Comparison of ENCODE assay signal across 2 cellular contexts in the genomic region with DNA sequence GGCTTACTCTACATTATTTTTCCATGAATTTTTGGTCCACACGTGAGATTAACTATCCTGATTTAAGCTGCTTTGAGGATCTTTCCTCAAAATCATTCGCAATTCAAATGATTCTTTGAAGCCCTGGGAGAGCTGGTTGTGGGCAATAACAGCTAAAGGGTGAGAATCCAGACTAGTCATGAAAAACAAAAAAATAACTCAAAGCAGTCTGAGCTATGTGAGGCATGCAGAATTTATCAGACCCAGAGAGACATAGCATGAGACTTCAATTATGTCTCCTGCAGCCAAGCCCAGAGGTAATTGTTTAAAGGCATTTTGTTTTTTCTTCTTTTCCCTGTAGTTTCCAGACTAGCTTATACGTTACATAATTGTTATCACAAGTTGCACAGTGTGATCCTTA.
TF ChIP-seq lines count a peak whose summit lies in the region.

No MANE protein-coding gene starts in this region.

TF ChIP-seq in SK-N-SH treated with all-trans-retinoic acid at 6 μM for 48 hours, 23 proteins besides CTCF, POLR2A, EP300 and RAD21 (continued from another document):
- TF ChIP-seq, protein P1, sequence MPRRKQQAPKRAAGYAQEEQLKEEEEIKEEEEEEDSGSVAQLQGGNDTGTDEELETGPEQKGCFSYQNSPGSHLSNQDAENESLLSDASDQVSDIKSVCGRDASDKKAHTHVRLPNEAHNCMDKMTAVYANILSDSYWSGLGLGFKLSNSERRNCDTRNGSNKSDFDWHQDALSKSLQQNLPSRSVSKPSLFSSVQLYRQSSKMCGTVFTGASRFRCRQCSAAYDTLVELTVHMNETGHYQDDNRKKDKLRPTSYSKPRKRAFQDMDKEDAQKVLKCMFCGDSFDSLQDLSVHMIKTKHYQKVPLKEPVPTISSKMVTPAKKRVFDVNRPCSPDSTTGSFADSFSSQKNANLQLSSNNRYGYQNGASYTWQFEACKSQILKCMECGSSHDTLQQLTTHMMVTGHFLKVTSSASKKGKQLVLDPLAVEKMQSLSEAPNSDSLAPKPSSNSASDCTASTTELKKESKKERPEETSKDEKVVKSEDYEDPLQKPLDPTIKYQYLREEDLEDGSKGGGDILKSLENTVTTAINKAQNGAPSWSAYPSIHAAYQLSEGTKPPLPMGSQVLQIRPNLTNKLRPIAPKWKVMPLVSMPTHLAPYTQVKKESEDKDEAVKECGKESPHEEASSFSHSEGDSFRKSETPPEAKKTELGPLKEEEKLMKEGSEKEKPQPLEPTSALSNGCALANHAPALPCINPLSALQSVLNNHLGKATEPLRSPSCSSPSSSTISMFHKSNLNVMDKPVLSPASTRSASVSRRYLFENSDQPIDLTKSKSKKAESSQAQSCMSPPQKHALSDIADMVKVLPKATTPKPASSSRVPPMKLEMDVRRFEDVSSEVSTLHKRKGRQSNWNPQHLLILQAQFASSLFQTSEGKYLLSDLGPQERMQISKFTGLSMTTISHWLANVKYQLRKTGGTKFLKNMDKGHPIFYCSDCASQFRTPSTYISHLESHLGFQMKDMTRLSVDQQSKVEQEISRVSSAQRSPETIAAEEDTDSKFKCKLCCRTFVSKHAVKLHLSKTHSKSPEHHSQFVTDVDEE (CRISPR knock-in tag; IDR thresholded peaks at IDR 0.05) = no peak
- TF ChIP-seq ZNF565 (CRISPR knock-in tag; conservative IDR thresholded peaks at IDR 0.05; ENCODE audit: low read depth) (no peak), PPARA (CRISPR knock-in tag; IDR thresholded peaks at IDR 0.05; ENCODE audit: borderline replicate concordance) (no peak), ISL1 (CRISPR knock-in tag; IDR thresholded peaks at IDR 0.05) (no peak)

TF ChIP-seq in SK-N-SH, 30 proteins besides CTCF, POLR2A, EP300 and RAD21 (continued from another document):
- TF ChIP-seq, protein P2, sequence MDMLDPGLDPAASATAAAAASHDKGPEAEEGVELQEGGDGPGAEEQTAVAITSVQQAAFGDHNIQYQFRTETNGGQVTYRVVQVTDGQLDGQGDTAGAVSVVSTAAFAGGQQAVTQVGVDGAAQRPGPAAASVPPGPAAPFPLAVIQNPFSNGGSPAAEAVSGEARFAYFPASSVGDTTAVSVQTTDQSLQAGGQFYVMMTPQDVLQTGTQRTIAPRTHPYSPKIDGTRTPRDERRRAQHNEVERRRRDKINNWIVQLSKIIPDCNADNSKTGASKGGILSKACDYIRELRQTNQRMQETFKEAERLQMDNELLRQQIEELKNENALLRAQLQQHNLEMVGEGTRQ (IDR thresholded peaks at IDR 0.05; ENCODE audit: borderline replicate concordance, low read depth, low read length) = no peak
- TF ChIP-seq SMC3 (IDR thresholded peaks at IDR 0.05; ENCODE audit: low read depth, low read length) = no peak
- TF ChIP-seq, protein P3, sequence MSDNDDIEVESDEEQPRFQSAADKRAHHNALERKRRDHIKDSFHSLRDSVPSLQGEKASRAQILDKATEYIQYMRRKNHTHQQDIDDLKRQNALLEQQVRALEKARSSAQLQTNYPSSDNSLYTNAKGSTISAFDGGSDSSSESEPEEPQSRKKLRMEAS (IDR thresholded peaks at IDR 0.05; ENCODE audit: low read depth) = no peak
- TF ChIP-seq FOXM1 (IDR thresholded peaks at IDR 0.05; ENCODE audit: low read depth) = no peak
- no peak for TF ChIP-seq FOXJ3 (CRISPR knock-in tag; IDR thresholded peaks at IDR 0.05)
- TF ChIP-seq, protein P4, sequence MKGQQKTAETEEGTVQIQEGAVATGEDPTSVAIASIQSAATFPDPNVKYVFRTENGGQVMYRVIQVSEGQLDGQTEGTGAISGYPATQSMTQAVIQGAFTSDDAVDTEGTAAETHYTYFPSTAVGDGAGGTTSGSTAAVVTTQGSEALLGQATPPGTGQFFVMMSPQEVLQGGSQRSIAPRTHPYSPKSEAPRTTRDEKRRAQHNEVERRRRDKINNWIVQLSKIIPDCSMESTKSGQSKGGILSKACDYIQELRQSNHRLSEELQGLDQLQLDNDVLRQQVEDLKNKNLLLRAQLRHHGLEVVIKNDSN (IDR thresholded peaks at IDR 0.05; ENCODE audit: borderline replicate concordance, low read depth) = no peak
- TF ChIP-seq TCF12 (IDR thresholded peaks at IDR 0.05) = no peak
